8 cellular contexts compared by ENCODE assay signal in the genomic region with DNA sequence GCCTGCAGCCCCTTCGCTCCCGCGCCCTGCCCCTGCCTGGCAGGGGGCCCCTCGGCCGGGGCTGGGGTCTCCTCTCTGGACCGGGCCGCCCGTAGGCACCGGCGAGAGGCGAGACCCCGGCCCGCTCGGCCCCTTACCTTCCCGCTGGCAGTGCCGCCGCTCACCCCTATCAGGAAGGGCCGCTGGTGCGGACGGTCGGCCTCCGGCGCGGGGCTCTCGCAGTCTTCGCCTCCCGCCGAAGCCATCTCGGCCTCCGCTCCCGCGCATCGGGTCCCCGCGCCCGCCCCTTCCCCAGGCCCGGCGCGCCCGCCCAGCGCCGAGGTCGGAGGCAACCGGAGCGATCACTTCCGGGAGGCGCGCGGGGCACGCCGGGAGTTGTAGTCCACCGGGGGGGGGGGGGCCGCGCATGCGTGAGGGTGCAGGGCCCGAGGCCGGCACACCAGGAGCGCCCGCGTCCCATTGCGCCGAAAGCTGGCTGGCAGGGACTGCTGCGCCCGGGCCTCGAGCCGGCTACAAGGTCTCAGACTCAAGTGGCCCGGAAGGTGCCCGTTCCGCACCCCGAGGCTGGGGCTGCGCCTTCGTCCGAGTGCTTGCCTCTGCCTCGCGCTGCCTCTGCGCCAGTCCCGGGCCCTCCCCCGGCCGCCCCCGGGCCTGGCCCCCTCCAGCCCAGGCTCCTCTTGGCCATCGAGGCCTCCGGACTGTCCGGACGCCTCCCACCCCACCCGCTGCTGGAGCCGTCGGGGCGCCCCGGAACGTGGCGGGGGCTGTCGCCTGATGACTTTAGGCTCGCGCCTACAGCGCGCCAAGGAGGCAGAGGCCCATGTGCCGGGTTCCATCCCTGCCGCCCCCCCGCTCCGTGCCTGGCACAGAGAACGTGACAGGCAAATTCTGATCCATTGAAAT. TPM values are rescaled to one million over a fixed set of nuclear protein-coding genes. Genes with fewer than 3 reads are reported as not detected.
DNase-seq lines count a peak whose midpoint lies in the region; ATAC-seq and TF ChIP-seq lines count a peak whose summit lies in the region.

A gene (minus strand): TSS at position 334 of the 903 bp plus-strand sequence. CDS start 89 bp downstream, at position 245.

- peaks cover 9% of the 10 kb centered on the region for H3K36me3 Mint-ChIP-seq in activated naive CD8-positive, alpha-beta T cell treated with anti-CD3 and anti-CD28 coated beads, Interleukin-2, amount 10 ng/mL, durations not matched to agents 7 days and 5 days

- H3K4me1 ChIP-seq in ovary (ENCODE audit: insufficient read depth) = peaks cover 7% of the 10 kb centered on the region
- H3K4me1 ChIP-seq in thoracic aorta (ENCODE audit: control insufficient read depth in 1 of 2, low read depth in 2 of 2) = peaks cover 11% of the 10 kb centered on the region in 2 donors

- H3K36me3 ChIP-seq in SU-DHL-6 (ENCODE audit: low read length) (no peaks in the 10 kb centered on the region), ovary (no peaks in the 10 kb centered on the region), thoracic aorta (peaks cover 27% of the 10 kb centered on the region)

- H3K4me1 Mint-ChIP-seq in activated naive CD8-positive, alpha-beta T cell treated with anti-CD3 and anti-CD28 coated beads, Interleukin-2, amount 10 ng/mL, durations not matched to agents 7 days and 5 days = peaks cover 17% of the 10 kb centered on the region

- no peaks in the 10 kb centered on the region for H3K9me2 ChIP-seq in SU-DHL-6 (replicated peaks; ENCODE audit: insufficient read depth, low read length)

- H3K4me3 ChIP-seq in GM08714 (ENCODE audit: low read length) (peak within 1 kb of the TSS; percentile 79), NB4 (ENCODE audit: low read depth, low read length) (peak within 1 kb of the TSS; percentile 68), SU-DHL-6 (ENCODE audit: insufficient read depth, low read length, poor library complexity, severe bottlenecking) (peak within 1 kb of the TSS; percentile 74), ovary (peak within 1 kb of the TSS; percentile 69), thoracic aorta (peak within 1 kb of the TSS; percentile 99)

- intact Hi-C loops in head of caudate nucleus (cut with DNase I) (no loop called here), ovary (cut with DNase I) (loop anchor here in 1 of 4 donors (10.0 kb wide), 1 partner anchor 204 kb away; no protein-coding TSS in a partner anchor)

- peak within 1 kb of the TSS; percentile 96 for H2AFZ ChIP-seq in SU-DHL-6 (ENCODE audit: low read depth, low read length, severe bottlenecking)

- no peaks in the 10 kb centered on the region for H3F3A ChIP-seq in SU-DHL-6 (ENCODE audit: insufficient read depth)

- peaks cover 11% of the 10 kb centered on the region for H3K79me2 ChIP-seq in SU-DHL-6 (ENCODE audit: insufficient read depth, low read length)

- TF ChIP-seq CTCF in NB4 (IDR thresholded peaks at IDR 0.05; ENCODE audit: low read depth, low read length) (no peak), SU-DHL-6 (IDR thresholded peaks at IDR 0.05; ENCODE audit: insufficient read depth, low read length, poor library complexity, severe bottlenecking) (no peak), ovary (IDR thresholded peaks at IDR 0.05) (peak in 1 of 3 donors; percentile 14), thoracic aorta (IDR thresholded peaks at IDR 0.05) (no peak)

- no peaks in the 10 kb centered on the region for H3K9me3 ChIP-seq in SU-DHL-6 (ENCODE audit: insufficient read depth, low read length)
- no peaks in the 10 kb centered on the region for H3K9me3 ChIP-seq in ovary
- no peaks in the 10 kb centered on the region for H3K9me3 ChIP-seq in thoracic aorta

- POLR2A ChIA-PET in HEK293T (lab: Yijun Ruan, JAX) = interaction anchor here (1.0 to 1.8 kb wide), 4 partner anchors 13 to 214 kb away, joined by 3 to 6 read pairs (median 4); a partner anchor contains a TSS
- POLR2A ChIA-PET in activated naive CD8-positive, alpha-beta T cell treated with anti-CD3 and anti-CD28 coated beads, Interleukin-2, amount 10 ng/mL, durations not matched to agents 7 days and 5 days (lab: Charles Lee) = interaction anchor here (1.4 kb wide), 1 partner anchor 54 kb away, joined by 6 read pairs; no protein-coding TSS in a partner anchor

- no peaks in the 10 kb centered on the region for H3K9me3 Mint-ChIP-seq in activated naive CD8-positive, alpha-beta T cell treated with anti-CD3 and anti-CD28 coated beads, Interleukin-2, amount 10 ng/mL, durations not matched to agents 7 days and 5 days

- no peaks in the 10 kb centered on the region for H3K27me3 Mint-ChIP-seq in activated naive CD8-positive, alpha-beta T cell treated with anti-CD3 and anti-CD28 coated beads, Interleukin-2, amount 10 ng/mL, durations not matched to agents 7 days and 5 days

- H3K27me3 ChIP-seq in SU-DHL-6 (ENCODE audit: low read length) (no peaks in the 10 kb centered on the region), ovary (no peaks in the 10 kb centered on the region), thoracic aorta (replicated peaks; ENCODE audit: insufficient read depth) (no peaks in the 10 kb centered on the region)

- WGBS in ovary, 3 donors = 4 to 9% (median 5%) methylated on average over 33 to 99 of the region's 101 CpGs

- peak within 1 kb of the TSS; percentile 81 for H3K4me3 Mint-ChIP-seq in activated naive CD8-positive, alpha-beta T cell treated with anti-CD3 and anti-CD28 coated beads, Interleukin-2, amount 10 ng/mL, durations not matched to agents 7 days and 5 days

- H3K27ac Mint-ChIP-seq in activated naive CD8-positive, alpha-beta T cell treated with anti-CD3 and anti-CD28 coated beads, Interleukin-2, amount 10 ng/mL, durations not matched to agents 7 days and 5 days = peak within 1 kb of the TSS; percentile 76

- DNase-seq in HEK293T (ENCODE audit: extremely low spot score) (peak; percentile 97), NB4 (ENCODE audit: low read depth) (peak; percentile 86), head of caudate nucleus (peak in 41 of 42 donors; percentile 46 to 89 (median 75)), ovary (peak; percentile 74 to 85 (median 81)), thoracic aorta (ENCODE audit: low spot score) (peak; percentile 18)
- DNase-seq in activated naive CD8-positive, alpha-beta T cell treated with anti-CD3 and anti-CD28 coated beads, Interleukin-2, amount 10 ng/mL, durations not matched to agents 7 days and 5 days = peak; percentile 85

- peak within 1 kb of the TSS; percentile 95 for H3K9ac ChIP-seq in SU-DHL-6 (ENCODE audit: low read length)

- CTCF ChIA-PET in HEK293T (lab: Yijun Ruan, JAX) = no interaction called here

- peak within 1 kb of the TSS; percentile 49 for H3K27ac ChIP-seq in SU-DHL-6 (ENCODE audit: low read depth, low read length)
- peak within 1 kb of the TSS; percentile 4 to 45 for H3K27ac ChIP-seq in ovary
- H3K27ac ChIP-seq in thoracic aorta = peak within 1 kb of the TSS; percentile 56 to 60

- ATAC-seq in activated naive CD8-positive, alpha-beta T cell treated with anti-CD3 and anti-CD28 coated beads, Interleukin-2, amount 10 ng/mL, durations not matched to agents 7 days and 5 days (ENCODE audit: low read depth) = peak; percentile 86
- ATAC-seq in thoracic aorta (ENCODE audit: insufficient number of reproducible peaks, low FRiP score, low read depth) = peak; percentile 77

- TF ChIP-seq EP300 in ovary (IDR thresholded peaks at IDR 0.05) = no peak

- peak within 1 kb of the TSS; percentile 82 for H3K4me2 ChIP-seq in SU-DHL-6 (ENCODE audit: low read depth, low read length, poor library complexity, severe bottlenecking)

- no peaks in the 10 kb centered on the region for H4K20me1 ChIP-seq in SU-DHL-6 (ENCODE audit: low read depth, low read length)

- peak; percentile 65 for TF ChIP-seq POLR2A in NB4 (IDR thresholded peaks at IDR 0.05; ENCODE audit: extremely low read depth, insufficient read length)
- TF ChIP-seq POLR2A in ovary (IDR thresholded peaks at IDR 0.05) = peak; percentile 42

TF ChIP-seq in HEK293T, 16 proteins besides CTCF, POLR2A, EP300 and RAD21:
- no peak for TF ChIP-seq CTBP1 (IDR thresholded peaks at IDR 0.05; ENCODE audit: borderline replicate concordance)
- peak; percentile 57 for TF ChIP-seq L3MBTL2 (conservative IDR thresholded peaks at IDR 0.05)
TF ChIP-seq in HEK293T: peak in this region for 1.

RNA-seq across cellular contexts. Expression of the gene that starts here (rescaled TPM):
- 10 to 100 TPM; 30.6 to 38.8 TPM for total RNA-seq in activated naive CD8-positive, alpha-beta T cell treated with anti-CD3 and anti-CD28 coated beads, Interleukin-2, amount 10 ng/mL, durations not matched to agents 7 days and 5 days
- total RNA-seq in ovary = 10 to 100 TPM; 19.8 to 33.5 (median 29.7) TPM
- polyA plus RNA-seq in ovary = 10 to 100 TPM; 29.5 to 37.9 TPM
- 10 to 100 TPM; 25.5 to 39.1 TPM for total RNA-seq in thoracic aorta

Comparison
In these comparisons a context has a peak if more than half of its experiments do, and no peak if none do; other contexts are left out.
1. Peak in every context shown above with its lines: DNase-seq, ATAC-seq, H3K4me3 ChIP-seq and H3K27ac ChIP-seq.
2. DNase-seq: peak in every context shown above with its lines; median percentile 97 in HEK293T; 86 in NB4; 85 in activated naive CD8-positive, alpha-beta T cell treated with anti-CD3 and anti-CD28 coated beads, Interleukin-2, amount 10 ng/mL, durations not matched to agents 7 days and 5 days; 81 in ovary; 75 in head of caudate nucleus; 18 in thoracic aorta.